9 cellular contexts compared by ENCODE assay signal in genomic region chr6:7910298-7910653, GRCh38. TPM values are rescaled to one million over a fixed set of nuclear protein-coding genes. Genes with fewer than 3 reads are reported as not detected.
DNase-seq lines count a peak whose midpoint lies in the region; ATAC-seq and TF ChIP-seq lines count a peak whose summit lies in the region.
"Had no signal": no experiment of that assay in that cellular context is flagged by ENCODE, and none has a peak within 500 bp of the region (broad histone marks: within the 10 kb centered on the region; RNA-seq: fewer than 3 reads in every experiment).

No MANE protein-coding gene starts in this region.

- no peak for DNase-seq in breast epithelium (ENCODE audit: low spot score in 2 of 2)
- DNase-seq in MCF 10A (ENCODE audit: unreplicated experiment): no peak
- no peak for DNase-seq in effector memory CD4-positive, alpha-beta T cell
- DNase-seq in midbrain (lab: John Stamatoyannopoulos, UW): no peak
- DNase-seq in stimulated activated CD4-positive, alpha-beta T cell treated with anti-CD3 and anti-CD28 coated beads, Interleukin-1b, Interleukin-23, amount 100 ng/mL, for 48 hours: no peak
- DNase-seq in inferior parietal cortex (ENCODE audit: extremely low spot score): no peak

- no TSS peak for BruUV-seq in MCF 10A (replicated peaks; lab: Mats Ljungman, UMichigan)

- no peak for TF ChIP-seq POLR2A in breast epithelium (IDR thresholded peaks at IDR 0.05)

- peaks cover 10% of the 10 kb centered on the region for H3K36me3 Mint-ChIP-seq in MCF 10A (ENCODE audit: insufficient read depth, unreplicated experiment)

- no peak overlapping the region for H3K4me3 Mint-ChIP-seq in MCF 10A (ENCODE audit: unreplicated experiment)

- peak overlapping the region; percentile 36 for H2AFZ ChIP-seq in neuron (ENCODE audit: low read depth, low read length)

- CTCF ChIA-PET in MCF 10A (lab: Yijun Ruan, JAX): interaction anchor here (1.5 to 2.1 kb wide), 2 partner anchors 185 to 188 kb away, joined by 5 to 9 read pairs; partner anchors contain the start of gene BMP6

- H3K9me3 ChIP-seq in breast epithelium (no peaks in the 10 kb centered on the region), neuron (ENCODE audit: low read length) (no peaks in the 10 kb centered on the region)
- H3K9me3 ChIP-seq in effector memory CD4-positive, alpha-beta T cell (ENCODE audit: control insufficient read depth, low read length): no peaks in the 10 kb centered on the region

- TF ChIP-seq CTCF in breast epithelium (IDR thresholded peaks at IDR 0.05) (no peak), MCF 10A (IDR thresholded peaks at IDR 0.05; ENCODE audit: unreplicated experiment) (no peak)

- no peaks in the 10 kb centered on the region for H3K36me3 ChIP-seq in breast epithelium
- no peaks in the 10 kb centered on the region for H3K36me3 ChIP-seq in effector memory CD4-positive, alpha-beta T cell (ENCODE audit: control insufficient read depth, insufficient read depth, low read length)
- no peaks in the 10 kb centered on the region for H3K36me3 ChIP-seq in neuron (ENCODE audit: insufficient read depth, low read length)

- no peak overlapping the region for H3K27ac Mint-ChIP-seq in MCF 10A (ENCODE audit: low read depth, unreplicated experiment)

- no peaks in the 10 kb centered on the region for H3K4me1 ChIP-seq in breast epithelium
- peaks cover 12% of the 10 kb centered on the region for H3K4me1 ChIP-seq in effector memory CD4-positive, alpha-beta T cell (ENCODE audit: control insufficient read depth, insufficient read depth, low read length, poor library complexity, severe bottlenecking)
- H3K4me1 ChIP-seq in neuron (ENCODE audit: insufficient read depth, low read length): peaks cover 8% of the 10 kb centered on the region

- peak; percentile 24 for ATAC-seq in HG03439 (IDR thresholded peaks at IDR 0.05; ENCODE audit: unreplicated experiment)

- intact Hi-C loops in breast epithelium (cut with DNase I; ENCODE audit: low total_unique reads) (no loop called here), MCF 10A (cut with micrococcal nuclease) (loop anchor here (1.0 to 5.0 kb wide), 4 partner anchors 65 to 187 kb away; no protein-coding TSS in a partner anchor)

- H3K9me3 Mint-ChIP-seq in MCF 10A (ENCODE audit: unreplicated experiment): no peaks in the 10 kb centered on the region
- H3K9me3 Mint-ChIP-seq: stimulated activated naive CD8-positive, alpha-beta T cell treated with anti-CD3 and anti-CD28 coated beads, Interleukin-15, Interleukin-2, amounts not matched to agents 100 ng/mL and 50 ng/mL, for 24 hours had no signal

- H3K4me3 ChIP-seq in breast epithelium: peak overlapping the region; percentile 71 to 100 (median 88)
- H3K4me3 ChIP-seq in effector memory CD4-positive, alpha-beta T cell (ENCODE audit: insufficient read depth, low read depth, low read length, poor library complexity, severe bottlenecking): peak overlapping the region; percentile 78
- peak overlapping the region; percentile 65 for H3K4me3 ChIP-seq in neuron (ENCODE audit: low read length)

- peaks cover 10% of the 10 kb centered on the region for H3K4me1 Mint-ChIP-seq in MCF 10A (ENCODE audit: insufficient read depth, unreplicated experiment)

- peak overlapping the region; percentile 61 to 83 for H3K27ac ChIP-seq in breast epithelium
- H3K27ac ChIP-seq in effector memory CD4-positive, alpha-beta T cell (ENCODE audit: insufficient read depth, low read length, poor library complexity, severe bottlenecking): no peak overlapping the region

- H3K27me3 ChIP-seq in breast epithelium: no peaks in the 10 kb centered on the region
- no peaks in the 10 kb centered on the region for H3K27me3 ChIP-seq in effector memory CD4-positive, alpha-beta T cell (replicated peaks; ENCODE audit: control insufficient read depth, insufficient read depth, low read length, poor library complexity, severe bottlenecking)
- H3K27me3 ChIP-seq in neuron (ENCODE audit: insufficient read depth, low read length): peaks cover 25% of the 10 kb centered on the region

- POLR2A ChIA-PET in MCF 10A (lab: Yijun Ruan, JAX): interaction anchor here (0.7 to 3.1 kb wide), 7 partner anchors 123 to 212 kb away, joined by 3 to 13 read pairs (median 6); partner anchors contain the start of genes BLOC1S5 and BMP6

- no peaks in the 10 kb centered on the region for H3K27me3 Mint-ChIP-seq in MCF 10A (ENCODE audit: insufficient read depth, unreplicated experiment)
- H3K27me3 Mint-ChIP-seq: stimulated activated naive CD8-positive, alpha-beta T cell treated with anti-CD3 and anti-CD28 coated beads, Interleukin-15, Interleukin-2, amounts not matched to agents 100 ng/mL and 50 ng/mL, for 24 hours had no signal

RNA-seq across cellular contexts. Expression of gene TXNDC5, which starts 0.3 kb away (rescaled TPM):
- total RNA-seq in breast epithelium (100 to 1,000 TPM; 123 to 191 (median 165) TPM), MCF 10A (2022) (195 and 263 TPM in 2 replicates)
